In the genomic region with DNA sequence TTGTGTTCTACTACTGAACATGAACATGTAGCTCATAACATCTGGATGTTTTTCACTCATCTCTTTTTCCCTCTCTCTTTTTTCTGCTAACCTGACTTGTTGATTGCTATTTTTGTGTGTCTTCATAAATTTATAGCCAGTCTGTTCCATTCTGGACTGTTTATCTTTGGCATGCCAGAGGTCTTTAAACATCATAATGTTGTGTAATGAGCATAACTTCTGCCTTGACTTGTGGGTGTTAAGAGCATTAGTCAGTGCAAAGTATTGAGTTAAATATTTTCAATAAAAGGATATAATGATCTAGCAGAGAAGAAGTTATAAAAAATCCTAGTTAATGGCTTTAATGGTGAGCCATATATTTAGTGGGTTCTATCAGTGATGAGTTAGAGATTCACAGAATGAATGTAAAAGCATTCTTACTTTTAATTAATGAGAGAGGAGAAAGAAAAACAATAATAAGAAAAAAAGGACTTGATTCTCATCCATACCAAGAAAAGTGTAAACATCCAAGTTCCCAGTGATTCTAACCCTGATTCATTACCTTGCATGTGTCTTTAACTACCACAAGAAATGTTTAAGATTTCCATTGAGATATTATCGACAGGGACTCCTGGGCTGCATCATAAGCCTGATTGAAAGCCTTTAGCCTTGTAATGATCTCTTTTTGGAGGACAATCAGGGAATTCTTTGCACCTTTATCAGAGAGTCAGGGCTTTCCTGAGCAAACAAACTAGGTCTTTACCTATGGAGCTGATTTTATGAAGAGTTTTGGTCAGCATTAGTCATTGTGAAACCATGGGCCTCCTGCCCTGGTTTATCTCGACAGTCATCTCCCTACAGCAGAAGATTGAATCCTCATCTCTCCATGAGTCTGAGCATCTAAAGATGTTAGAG, we compare ENCODE assay signal across 12 cellular contexts. TPM values are rescaled to one million over a fixed set of nuclear protein-coding genes. Genes with fewer than 3 reads are reported as not detected.
DNase-seq lines count a peak whose midpoint lies in the region; ATAC-seq and TF ChIP-seq lines count a peak whose summit lies in the region.
"Had no signal": no experiment of that assay in that cellular context is flagged by ENCODE, and none has a peak within 500 bp of the region (broad histone marks: within the 10 kb centered on the region; RNA-seq: fewer than 3 reads in every experiment).

No MANE protein-coding gene starts in this region.

- peak overlapping the region; percentile 68 to 84 (median 78) for H3K27ac ChIP-seq in sigmoid colon
- no peak overlapping the region for H3K27ac ChIP-seq in CD4-positive, alpha-beta memory T cell (ENCODE audit: low read depth, low read length)
- H3K27ac ChIP-seq: right lobe of liver had no signal

- H3K27me3 ChIP-seq in sigmoid colon, result no peaks in the 10 kb centered on the region
- no peaks in the 10 kb centered on the region for H3K27me3 ChIP-seq in CD4-positive, alpha-beta memory T cell (ENCODE audit: insufficient read depth, low read length)
- H3K27me3 ChIP-seq: right lobe of liver, tibial nerve had no signal

- no peak overlapping the region for H3K4me3 ChIP-seq in sigmoid colon
- no peak overlapping the region for H3K4me3 ChIP-seq in CD4-positive, alpha-beta memory T cell (ENCODE audit: low read length in 2 of 2)
- H3K4me3 ChIP-seq: right lobe of liver, tibial nerve had no signal

- H3K4me1 ChIP-seq in sigmoid colon, result peaks cover 0 to 97% (median 86%) of the 10 kb centered on the region in 4 donors
- H3K4me1 ChIP-seq in CD4-positive, alpha-beta memory T cell (ENCODE audit: insufficient read depth, low read length), result no peaks in the 10 kb centered on the region
- H3K4me1 ChIP-seq: right lobe of liver had no signal

- intact Hi-C loops in sigmoid colon (cut with DNase I), result loop anchor here (2.0 kb wide), 1 partner anchor 15 kb away; no protein-coding TSS in a partner anchor
- intact Hi-C loops in CD4-positive, alpha-beta memory T cell (cut with micrococcal nuclease), result no loop called here

- TF ChIP-seq POLR2A in sigmoid colon (IDR thresholded peaks at IDR 0.05), result no peak

- CTCF ChIA-PET in CD4-positive, alpha-beta memory T cell (lab: Charles Lee; ENCODE audit: partially characterized antibody), result no interaction called here

- TF ChIP-seq EP300 in sigmoid colon (IDR thresholded peaks at IDR 0.05), result peak in 2 of 4 donors; percentile 33 to 64

- no peak for DNase-seq in chondrocyte (ENCODE audit: low spot score)
- DNase-seq in sigmoid colon, result no peak
- DNase-seq in CD4-positive, alpha-beta memory T cell, result no peak
- DNase-seq in OCI-M2 (lab: John Stamatoyannopoulos, UW; ENCODE audit: unreplicated experiment), result no peak
- DNase-seq: activated CD4-positive, alpha-beta T cell treated with anti-CD3 and anti-CD28 coated beads for 36 hours; NCI-H1930; right lobe of liver had no signal

- TF ChIP-seq CTCF in chondrocyte (IDR thresholded peaks at IDR 0.05) (no peak), sigmoid colon (IDR thresholded peaks at IDR 0.05) (no peak)

- H3K36me3 Mint-ChIP-seq in chondrocyte (ENCODE audit: low read depth), result no peaks in the 10 kb centered on the region
- H3K36me3 Mint-ChIP-seq in CD4-positive, alpha-beta memory T cell, result no peaks in the 10 kb centered on the region

- no peak overlapping the region for H3K4me3 Mint-ChIP-seq in chondrocyte (ENCODE audit: unreplicated experiment)
- no peak overlapping the region for H3K4me3 Mint-ChIP-seq in CD4-positive, alpha-beta memory T cell
- H3K4me3 Mint-ChIP-seq: activated CD4-positive, alpha-beta T cell treated with anti-CD3 and anti-CD28 coated beads for 36 hours had no signal

- H3K36me3 ChIP-seq in sigmoid colon, result no peaks in the 10 kb centered on the region
- no peaks in the 10 kb centered on the region for H3K36me3 ChIP-seq in CD4-positive, alpha-beta memory T cell (ENCODE audit: insufficient read depth, low read length)
- H3K36me3 ChIP-seq: right lobe of liver, tibial nerve had no signal

- ATAC-seq in GM18519 (IDR thresholded peaks at IDR 0.05; ENCODE audit: low FRiP score, unreplicated experiment) (peak; percentile 47), HG03354 (IDR thresholded peaks at IDR 0.05; ENCODE audit: poor library complexity, severe bottlenecking, unreplicated experiment) (peak; percentile 69), GM18867 (IDR thresholded peaks at IDR 0.05; ENCODE audit: unreplicated experiment) (no peak), HG03342 (IDR thresholded peaks at IDR 0.05; ENCODE audit: unreplicated experiment) (no peak)
- ATAC-seq: activated CD4-positive, alpha-beta T cell treated with anti-CD3 and anti-CD28 coated beads for 36 hours had no signal

- WGBS in sigmoid colon, 2 donors, result 64 to 72% methylated on average over 2 of the region's 2 CpGs

- H3K27me3 Mint-ChIP-seq in chondrocyte (ENCODE audit: low read depth), result no peaks in the 10 kb centered on the region
- peaks cover 0 to 1% of the 10 kb centered on the region in 2 donors for H3K27me3 Mint-ChIP-seq in CD4-positive, alpha-beta memory T cell

- peak overlapping the region; percentile 55 for H3K27ac Mint-ChIP-seq in chondrocyte (ENCODE audit: unreplicated experiment)
- no peak overlapping the region for H3K27ac Mint-ChIP-seq in CD4-positive, alpha-beta memory T cell
- H3K27ac Mint-ChIP-seq: activated CD4-positive, alpha-beta T cell treated with anti-CD3 and anti-CD28 coated beads for 36 hours had no signal

- no peaks in the 10 kb centered on the region for H3K9me3 ChIP-seq in sigmoid colon
- H3K9me3 ChIP-seq in CD4-positive, alpha-beta memory T cell (ENCODE audit: control insufficient read depth in 1 of 2, low read length in 2 of 2), result no peaks in the 10 kb centered on the region
- H3K9me3 ChIP-seq: right lobe of liver, tibial nerve had no signal

- POLR2A ChIA-PET in CD4-positive, alpha-beta memory T cell (lab: Charles Lee; ENCODE audit: partially characterized antibody), result no interaction called here

- H3K4me1 Mint-ChIP-seq in chondrocyte (ENCODE audit: low read depth), result peaks cover 41% of the 10 kb centered on the region
- H3K4me1 Mint-ChIP-seq in CD4-positive, alpha-beta memory T cell, result no peaks in the 10 kb centered on the region
- H3K4me1 Mint-ChIP-seq: activated CD4-positive, alpha-beta T cell treated with anti-CD3 and anti-CD28 coated beads for 36 hours had no signal

- no peaks in the 10 kb centered on the region for H3K9me3 Mint-ChIP-seq in chondrocyte (ENCODE audit: low read depth)
- peaks cover 0 to 3% (median 0%) of the 10 kb centered on the region in 8 donors for H3K9me3 Mint-ChIP-seq in CD4-positive, alpha-beta memory T cell

RNA-seq across cellular contexts. Expression of gene MITF, which starts 22.9 kb away (rescaled TPM):
- total RNA-seq in chondrocyte (4.7 to 5.7 TPM (median 5.2 TPM) in 3 replicates), sigmoid colon (10 to 100 TPM; 65.4 to 73.2 (median 67.1) TPM)
- 1 to 10 TPM; 2.1 to 6.0 (median 2.9) TPM for polyA plus RNA-seq in sigmoid colon
- total RNA-seq in CD4-positive, alpha-beta memory T cell, result 1 to 10 TPM in 1 of 2 experiments, under 1 TPM in 1; 0.80 to 1.5 TPM
- polyA plus RNA-seq in CD4-positive, alpha-beta memory T cell, result not detected

Comparison
In these comparisons a context has a peak if more than half of its experiments do, and no peak if none do; other contexts are left out.
1. ATAC-seq: peak in GM18519 (single experiment) and HG03354 (single experiment); none in GM18867 (single experiment) and HG03342 (single experiment).